ENCODE assay signal across 26 cellular contexts in genomic region chr6:112275365-112275764, GRCh38. TPM values are rescaled to one million over a fixed set of nuclear protein-coding genes. Genes with fewer than 3 reads are reported as not detected.
"Had no signal": no experiment of that assay in that cellular context is flagged by ENCODE, and none has a peak within 500 bp of the region (broad histone marks: within the 10 kb centered on the region; RNA-seq: fewer than 3 reads in every experiment).

No MANE protein-coding gene starts in this region.

- DNase-seq: hypothalamus; immature natural killer cell; kidney; left colon; left lung; lower lobe of right lung; mammary epithelial cell; mesenchymal stem cell; naive B cell; natural killer cell; ovary; stimulated activated CD4-positive, alpha-beta T cell treated with anti-CD3 and anti-CD28 coated beads, Interleukin-12 subunit alpha, Interleukin-12 subunit beta, amount 100 ng/mL, for 4 hours; stimulated activated CD4-positive, alpha-beta T cell treated with anti-CD3 and anti-CD28 coated beads, Interleukin-15, amount 100 ng/mL, for 24 hours; stimulated activated CD4-positive, alpha-beta T cell treated with anti-CD3 and anti-CD28 coated beads, Interleukin-2, amount 100 ng/mL, for 24 hours; stimulated activated CD4-positive, alpha-beta T cell treated with anti-CD3 and anti-CD28 coated beads, Interleukin-4, amount 100 ng/mL, for 1 hour; stimulated activated naive B cell treated with anti-CD40 and anti-IgM and Interleukin-4, amounts not matched to agents 10 μg/mL and 1 μg/mL and 100 μg/mL, for 72 hours; stimulated activated naive CD8-positive, alpha-beta T cell treated with anti-CD3 and anti-CD28 coated beads, Interleukin-15, Interleukin-2, amounts not matched to agents 100 U/mL and 50 U/mL, for 24 hours; stomach; uterus had no signal

- FAIRE-seq: islet of Langerhans, kidney had no signal

- H3K36me3 Mint-ChIP-seq: immature natural killer cell; naive B cell; natural killer cell; stimulated activated naive B cell treated with anti-CD40 and anti-IgM and Interleukin-4, amounts not matched to agents 10 μg/mL and 1 μg/mL and 100 μg/mL, for 72 hours; type B pancreatic cell had no signal

- H3K4me3 Mint-ChIP-seq: immature natural killer cell; naive B cell; natural killer cell; stimulated activated naive B cell treated with anti-CD40 and anti-IgM and Interleukin-4, amounts not matched to agents 10 μg/mL and 1 μg/mL and 100 μg/mL, for 72 hours; type B pancreatic cell had no signal

- H3K27me3 ChIP-seq: left lung, ovary, right atrium auricular region, stomach, tibial nerve, uterus had no signal

- H3K27ac ChIP-seq: left lung, lower lobe of right lung, ovary, right atrium auricular region, skin epidermis, stomach, tibial nerve, uterus had no signal

- H3K27me3 Mint-ChIP-seq: stimulated activated naive B cell treated with anti-CD40 and anti-IgM and Interleukin-4, amounts not matched to agents 10 μg/mL and 1 μg/mL and 100 μg/mL, for 72 hours; type B pancreatic cell had no signal

- H3K9me3 Mint-ChIP-seq: immature natural killer cell, natural killer cell, type B pancreatic cell had no signal

- H3K4me1 Mint-ChIP-seq: naive B cell; stimulated activated naive B cell treated with anti-CD40 and anti-IgM and Interleukin-4, amounts not matched to agents 10 μg/mL and 1 μg/mL and 100 μg/mL, for 72 hours had no signal

- ATAC-seq: left colon; lower lobe of right lung; natural killer cell; sciatic nerve; stimulated activated naive B cell treated with anti-CD40 and anti-IgM and Interleukin-4, amounts not matched to agents 10 μg/mL and 1 μg/mL and 100 μg/mL, for 72 hours; stimulated activated naive CD8-positive, alpha-beta T cell treated with anti-CD3 and anti-CD28 coated beads, Interleukin-15, Interleukin-2, amounts not matched to agents 100 U/mL and 50 U/mL, for 24 hours had no signal

- H3K9me3 ChIP-seq: left lung, lower lobe of right lung, ovary, right atrium auricular region, stomach, tibial nerve, uterus had no signal

- H3K36me3 ChIP-seq: left lung, lower lobe of right lung, ovary, right atrium auricular region, stomach, tibial nerve, uterus had no signal

- H3K4me3 ChIP-seq: left lung, lower lobe of right lung, ovary, right atrium auricular region, skin epidermis, stomach, tibial nerve, uterus had no signal

- H3K27ac Mint-ChIP-seq: immature natural killer cell; naive B cell; natural killer cell; progenitor cell of endocrine pancreas; stimulated activated naive B cell treated with anti-CD40 and anti-IgM and Interleukin-4, amounts not matched to agents 10 μg/mL and 1 μg/mL and 100 μg/mL, for 72 hours; type B pancreatic cell had no signal

RNA-seq across cellular contexts. Expression of gene LAMA4, which starts 21.0 kb away (rescaled TPM):
- total RNA-seq: natural killer cell had no signal
- polyA plus RNA-seq: immature natural killer cell had no signal
